ENCODE assay signal across 29 cellular contexts in genomic region chr2:169755083-169755870, GRCh38.
"Had no signal": no experiment of that assay in that cellular context is flagged by ENCODE, and none has a peak within 500 bp of the region (broad histone marks: within the 10 kb centered on the region; RNA-seq: fewer than 3 reads in every experiment).

No MANE protein-coding gene starts in this region.

- H3K27me3 Mint-ChIP-seq: activated B cell treated with CpG ODN at 0.5 μM for 24 hours; activated CD8-positive, alpha-beta T cell treated with anti-CD3 and anti-CD28 coated beads for 36 hours; activated naive CD8-positive, alpha-beta T cell treated with anti-CD3 and anti-CD28 coated beads, Interleukin-2, amount 10 ng/mL, durations not matched to agents 7 days and 5 days; central memory CD8-positive, alpha-beta T cell; dendritic cell treated with granulocyte-macrophage colony-stimulating factor and Interleukin-4, amounts not matched to agents 40 ng/mL and 50 ng/mL, for 4 days had no signal

- H3K27ac Mint-ChIP-seq: activated B cell treated with CpG ODN at 0.5 μM for 24 hours; activated CD8-positive, alpha-beta T cell treated with anti-CD3 and anti-CD28 coated beads for 36 hours; activated naive CD4-positive, alpha-beta T cell treated with anti-CD3 and anti-CD28 coated beads for 36 hours; activated naive CD4-positive, alpha-beta T cell treated with anti-CD3 and anti-CD28 coated beads, Interleukin-2, amount 50 U/mL, for 72 hours; activated naive CD8-positive, alpha-beta T cell treated with anti-CD3 and anti-CD28 coated beads, Interleukin-2, amount 10 ng/mL, durations not matched to agents 7 days and 5 days; activated T-helper 17 cell treated with anti-CD3 and anti-CD28 coated beads, Interleukin-2, amount 50 U/mL, for 72 hours; dendritic cell treated with granulocyte-macrophage colony-stimulating factor and Interleukin-4, amounts not matched to agents 40 ng/mL and 50 ng/mL, for 4 days; endodermal cell; T-helper 1 cell treated with Interleukin-12 subunit alpha and Interleukin-12 subunit beta and Interleukin-4 antibody, amounts not matched to agents 30 μg/mL and 1 μg/mL, for 36 hours had no signal

- H3K4me3 ChIP-seq: coronary artery, dorsolateral prefrontal cortex had no signal

- ATAC-seq: activated CD4-positive, CD25-positive, alpha-beta regulatory T cell treated with anti-CD3 and anti-CD28 coated beads, Interleukin-2, amount 50 U/mL, for 24 hours; activated CD8-positive, alpha-beta T cell treated with anti-CD3 and anti-CD28 coated beads for 36 hours; activated naive CD4-positive, alpha-beta T cell treated with anti-CD3 and anti-CD28 coated beads, Interleukin-2, amount 50 U/mL, for 72 hours; activated T-cell treated with anti-CD3 and anti-CD28 coated beads, Interleukin-2, amount 50 U/mL, for 4 hours; activated T-helper 17 cell treated with anti-CD3 and anti-CD28 coated beads, Interleukin-2, amount 50 U/mL, for 72 hours; esophagus mucosa had no signal

- H3K36me3 Mint-ChIP-seq: activated naive CD4-positive, alpha-beta T cell treated with anti-CD3 and anti-CD28 coated beads, Interleukin-2, amount 50 U/mL, for 72 hours; activated naive CD8-positive, alpha-beta T cell treated with anti-CD3 and anti-CD28 coated beads, Interleukin-2, amount 10 ng/mL, durations not matched to agents 7 days and 5 days had no signal

- H3K27me3 ChIP-seq: brain microvascular endothelial cell, dorsolateral prefrontal cortex had no signal

- H3K4me1 Mint-ChIP-seq: activated B cell treated with CpG ODN at 0.5 μM for 24 hours; activated naive CD8-positive, alpha-beta T cell treated with anti-CD3 and anti-CD28 coated beads, Interleukin-2, amount 10 ng/mL, durations not matched to agents 7 days and 5 days; activated T-helper 17 cell treated with anti-CD3 and anti-CD28 coated beads, Interleukin-2, amount 50 U/mL, for 72 hours; central memory CD8-positive, alpha-beta T cell; endodermal cell had no signal

- H3K9me3 Mint-ChIP-seq: activated B cell treated with CpG ODN at 0.5 μM for 24 hours; activated CD8-positive, alpha-beta T cell treated with anti-CD3 and anti-CD28 coated beads for 36 hours; activated naive CD4-positive, alpha-beta T cell treated with anti-CD3 and anti-CD28 coated beads for 36 hours; activated naive CD4-positive, alpha-beta T cell treated with anti-CD3 and anti-CD28 coated beads, Interleukin-2, amount 50 U/mL, for 72 hours; activated T-cell treated with anti-CD3 and anti-CD28 coated beads, Interleukin-2, amount 50 U/mL, for 4 hours; activated T-helper 17 cell treated with anti-CD3 and anti-CD28 coated beads, Interleukin-2, amount 50 U/mL, for 72 hours; central memory CD8-positive, alpha-beta T cell; dendritic cell treated with granulocyte-macrophage colony-stimulating factor and Interleukin-4, amounts not matched to agents 40 ng/mL and 50 ng/mL, for 4 days; T-helper 1 cell treated with Interleukin-12 subunit alpha and Interleukin-12 subunit beta and Interleukin-4 antibody, amounts not matched to agents 30 μg/mL and 1 μg/mL, for 36 hours had no signal

- H3K27ac ChIP-seq: brain microvascular endothelial cell, coronary artery, dorsolateral prefrontal cortex, WERI-Rb-1 had no signal

- H3K4me3 Mint-ChIP-seq: activated B cell treated with CpG ODN at 0.5 μM for 24 hours; activated CD8-positive, alpha-beta T cell treated with anti-CD3 and anti-CD28 coated beads for 36 hours; activated naive CD4-positive, alpha-beta T cell treated with anti-CD3 and anti-CD28 coated beads for 36 hours; activated naive CD8-positive, alpha-beta T cell treated with anti-CD3 and anti-CD28 coated beads, Interleukin-2, amount 10 ng/mL, durations not matched to agents 7 days and 5 days; activated T-cell treated with anti-CD3 and anti-CD28 coated beads, Interleukin-2, amount 50 U/mL, for 4 hours; activated T-helper 17 cell treated with anti-CD3 and anti-CD28 coated beads, Interleukin-2, amount 50 U/mL, for 72 hours; central memory CD8-positive, alpha-beta T cell; dendritic cell treated with granulocyte-macrophage colony-stimulating factor and Interleukin-4, amounts not matched to agents 40 ng/mL and 50 ng/mL, for 4 days; endodermal cell; T-helper 1 cell treated with Interleukin-12 subunit alpha and Interleukin-12 subunit beta and Interleukin-4 antibody, amounts not matched to agents 30 μg/mL and 1 μg/mL, for 36 hours had no signal

- H3K36me3 ChIP-seq: brain microvascular endothelial cell had no signal

- DNase-seq: activated B cell treated with CpG ODN at 0.5 μM for 24 hours; activated CD4-positive, alpha-beta T cell treated with anti-CD3 and anti-CD28 coated beads for 48 hours; activated CD4-positive, alpha-beta T cell treated with anti-CD3 and anti-CD28 coated beads, Interleukin-2, amount 50 U/mL, for 1 hour; activated CD4-positive, alpha-beta T cell treated with anti-CD3 and anti-CD28 coated beads, Interleukin-2, amount 50 U/mL, for 48 hours; activated CD8-positive, alpha-beta memory T cell treated with anti-CD3 and anti-CD28 coated beads for 24 hours; activated CD8-positive, alpha-beta T cell treated with anti-CD3 and anti-CD28 coated beads for 36 hours; activated effector memory CD4-positive, alpha-beta T cell treated with Interleukin-2 at 50 U/mL for 16 hours; activated gamma-delta T cell treated with Interleukin-2 at 50 U/mL for 16 hours; activated naive CD4-positive, alpha-beta T cell treated with anti-CD3 and anti-CD28 coated beads for 36 hours; activated naive CD8-positive, alpha-beta T cell treated with anti-CD3 and anti-CD28 coated beads, Interleukin-2, amount 10 ng/mL, durations not matched to agents 7 days and 5 days; activated T-cell treated with anti-CD3 and anti-CD28 coated beads, Interleukin-2, amount 50 U/mL, for 4 hours; amniotic stem cell; anterior cingulate cortex; brain microvascular endothelial cell; dorsolateral prefrontal cortex; effector memory CD4-positive, alpha-beta T cell; endodermal cell; foreskin fibroblast; head of caudate nucleus; T1000; WERI-Rb-1 had no signal
